ENCODE assay signal across 25 cellular contexts in the genomic region with DNA sequence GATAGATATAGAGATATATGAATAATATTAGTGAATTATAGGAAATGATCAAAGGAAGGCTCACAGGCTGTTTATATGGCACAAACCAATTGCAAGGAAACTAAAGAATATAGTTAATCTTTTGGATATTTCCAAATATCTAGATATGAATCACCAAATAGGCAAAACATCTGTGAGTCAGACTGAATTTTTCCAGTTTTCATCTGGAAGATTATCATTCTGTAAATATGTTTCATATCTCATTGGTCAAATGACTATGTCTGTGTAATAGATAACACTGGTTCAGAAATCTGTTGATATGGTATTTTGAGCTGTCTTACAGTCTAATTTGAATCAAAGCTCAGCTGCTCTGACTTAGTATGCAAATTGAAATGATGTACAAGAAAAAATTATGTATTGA.
A peak's percentile ranks its signal among the peaks of the same experiment; 100 is the strongest.
DNase-seq lines count a peak whose midpoint lies in the region; ATAC-seq, FAIRE-seq and TF ChIP-seq lines count a peak whose summit lies in the region.
"Had no signal": no experiment of that assay in that cellular context is flagged by ENCODE, and none has a peak within 500 bp of the region (broad histone marks: within the 10 kb centered on the region; RNA-seq: fewer than 3 reads in every experiment).

No MANE protein-coding gene starts in this region.

- H3K36me3 Mint-ChIP-seq in activated CD8-positive, alpha-beta T cell treated with anti-CD3 and anti-CD28 coated beads for 36 hours (ENCODE audit: low read depth): no peaks in the 10 kb centered on the region
- H3K36me3 Mint-ChIP-seq: CD14-positive monocyte; CD4-positive, alpha-beta memory T cell; CD4-positive, CD25-positive, alpha-beta regulatory T cell; CD8-positive, alpha-beta memory T cell had no signal

- FAIRE-seq in bronchial epithelial cell (lab: Jason Lieb, UNC): no peak
- FAIRE-seq: GM12878, GM12892, GM18507 had no signal

- DNase-seq in amniotic epithelial cell (ENCODE audit: low read depth) (peak; percentile 64), bronchial epithelial cell (ENCODE audit: low read depth) (peak; percentile 8), iris pigment epithelial cell (ENCODE audit: low read depth) (peak; percentile 5), NCI-H2029 treated with DMSO at 0.1 percent for 48 hours (lab: John Stamatoyannopoulos, UW) (no peak), HuH-7.5 (ENCODE audit: low spot score) (no peak)
- no peak for DNase-seq in activated CD8-positive, alpha-beta T cell treated with anti-CD3 and anti-CD28 coated beads for 36 hours
- DNase-seq: AML-193; BE2C; C1 segment of cervical spinal cord; CD4-positive, alpha-beta memory T cell; CD4-positive, CD25-positive, alpha-beta regulatory T cell; CD8-positive, alpha-beta memory T cell; COR-L47; DMS 273 treated with DMSO at 0.1 percent for 48 hours; DMS153; DMS79; DND-41; EL; GDM1 had no signal

- H3K9me3 Mint-ChIP-seq in activated CD8-positive, alpha-beta T cell treated with anti-CD3 and anti-CD28 coated beads for 36 hours: no peaks in the 10 kb centered on the region
- H3K9me3 Mint-ChIP-seq: CD4-positive, alpha-beta memory T cell had no signal

- POLR2A ChIA-PET in activated CD8-positive, alpha-beta T cell treated with anti-CD3 and anti-CD28 coated beads for 36 hours (lab: Charles Lee): no interaction called here

- H3K36me3 ChIP-seq in bronchial epithelial cell (ENCODE audit: control insufficient read depth, insufficient read depth, low read length): no peaks in the 10 kb centered on the region
- H3K36me3 ChIP-seq: BE2C, BLaER1 had no signal

- no peaks in the 10 kb centered on the region for H3K4me1 Mint-ChIP-seq in activated CD8-positive, alpha-beta T cell treated with anti-CD3 and anti-CD28 coated beads for 36 hours (ENCODE audit: low read depth)
- H3K4me1 Mint-ChIP-seq: CD14-positive monocyte; CD4-positive, alpha-beta memory T cell; CD4-positive, CD25-positive, alpha-beta regulatory T cell; CD8-positive, alpha-beta memory T cell had no signal

- H3K27me3 Mint-ChIP-seq in activated CD8-positive, alpha-beta T cell treated with anti-CD3 and anti-CD28 coated beads for 36 hours: no peaks in the 10 kb centered on the region
- H3K27me3 Mint-ChIP-seq: CD4-positive, alpha-beta memory T cell; CD4-positive, CD25-positive, alpha-beta regulatory T cell had no signal

- no peak overlapping the region for H3K27ac Mint-ChIP-seq in activated CD8-positive, alpha-beta T cell treated with anti-CD3 and anti-CD28 coated beads for 36 hours
- H3K27ac Mint-ChIP-seq: CD14-positive monocyte; CD4-positive, alpha-beta memory T cell; CD4-positive, CD25-positive, alpha-beta regulatory T cell; CD8-positive, alpha-beta memory T cell had no signal

- no peak for ATAC-seq in activated CD8-positive, alpha-beta T cell treated with anti-CD3 and anti-CD28 coated beads for 36 hours
- ATAC-seq: A549, GM12878 had no signal

- intact Hi-C loops in activated CD8-positive, alpha-beta T cell treated with anti-CD3 and anti-CD28 coated beads for 36 hours (cut with micrococcal nuclease): no loop called here

- CTCF ChIA-PET in activated CD8-positive, alpha-beta T cell treated with anti-CD3 and anti-CD28 coated beads for 36 hours (lab: Charles Lee): no interaction called here

- H3K4me3 Mint-ChIP-seq in activated CD8-positive, alpha-beta T cell treated with anti-CD3 and anti-CD28 coated beads for 36 hours: no peak overlapping the region
- H3K4me3 Mint-ChIP-seq: CD14-positive monocyte; CD4-positive, alpha-beta memory T cell; CD4-positive, CD25-positive, alpha-beta regulatory T cell; CD8-positive, alpha-beta memory T cell had no signal

- no peak overlapping the region for H3K4me3 ChIP-seq in bronchial epithelial cell (ENCODE audit: low read depth, low read length)
- H3K4me3 ChIP-seq: A549, BLaER1, GM12878 had no signal

- TF ChIP-seq CTCF in bronchial epithelial cell (IDR thresholded peaks at IDR 0.05; ENCODE audit: insufficient read depth, low read length, severe bottlenecking): no peak
- TF ChIP-seq CTCF in activated CD8-positive, alpha-beta T cell treated with anti-CD3 and anti-CD28 coated beads for 36 hours (IDR thresholded peaks at IDR 0.05): no peak

- H3K27me3 ChIP-seq in bronchial epithelial cell (ENCODE audit: control insufficient read depth, insufficient read depth, low read length): no peaks in the 10 kb centered on the region
- H3K27me3 ChIP-seq: BE2C had no signal

Comparison
In these comparisons a context has a peak if more than half of its experiments do, and no peak if none do; other contexts are left out.
1. DNase-seq: peak in amniotic epithelial cell (single experiment), bronchial epithelial cell (single experiment) and iris pigment epithelial cell (single experiment); none in activated CD8-positive, alpha-beta T cell treated with anti-CD3 and anti-CD28 coated beads for 36 hours (single experiment), NCI-H2029 treated with DMSO at 0.1 percent for 48 hours (single experiment) and HuH-7.5 (single experiment).